ENCODE assay signal across 8 cellular contexts in the genomic region with DNA sequence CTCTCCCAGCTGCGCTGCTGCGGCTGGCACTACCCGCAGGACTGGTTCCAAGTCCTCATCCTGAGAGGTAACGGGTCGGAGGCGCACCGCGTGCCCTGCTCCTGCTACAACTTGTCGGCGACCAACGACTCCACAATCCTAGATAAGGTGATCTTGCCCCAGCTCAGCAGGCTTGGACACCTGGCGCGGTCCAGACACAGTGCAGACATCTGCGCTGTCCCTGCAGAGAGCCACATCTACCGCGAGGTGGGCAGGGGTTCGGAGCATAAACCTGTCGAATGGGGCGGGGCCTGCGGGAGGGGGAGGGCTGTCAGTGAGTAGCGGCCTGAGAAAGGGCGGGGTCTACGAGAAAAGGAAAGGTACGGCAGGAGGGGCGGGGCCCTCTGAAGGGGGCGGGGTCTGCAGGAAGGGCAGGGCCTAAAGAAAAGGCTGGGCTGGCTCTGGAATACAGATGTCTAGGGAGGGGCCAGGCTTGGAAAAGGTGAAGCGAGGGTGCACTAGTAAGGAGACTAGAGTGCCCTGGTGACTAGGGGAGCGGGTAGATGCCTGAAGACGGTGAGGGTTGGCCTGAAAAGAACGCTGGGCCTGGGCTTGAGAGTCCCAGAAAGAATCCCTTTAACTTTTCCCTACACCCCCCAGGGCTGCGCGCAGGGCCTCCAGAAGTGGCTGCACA. TPM values are rescaled to one million over a fixed set of nuclear protein-coding genes. Genes with fewer than 3 reads are reported as not detected.
DNase-seq lines count a peak whose midpoint lies in the region; ATAC-seq and TF ChIP-seq lines count a peak whose summit lies in the region.

No MANE protein-coding gene starts in this region.

- DNase-seq in activated CD4-positive, alpha-beta T cell treated with anti-CD3 and anti-CD28 coated beads, Interleukin-2, amount 10 ng/mL, durations not matched to agents 24 days and 14 days = peak; percentile 72
- no peak for DNase-seq in activated CD4-positive, alpha-beta T cell treated with anti-CD3 and anti-CD28 coated beads for 1 hour
- DNase-seq in activated CD8-positive, alpha-beta T cell treated with anti-CD3 and anti-CD28 coated beads, Interleukin-2, amount 10 ng/mL, durations not matched to agents 7 days and 5 days = no peak
- DNase-seq in left cardiac atrium (peak; percentile 83), prostate gland (ENCODE audit: low spot score) (peak; percentile 93), NCI-H1417 treated with DMSO at 0.1 percent for 48 hours (lab: John Stamatoyannopoulos, UW) (no peak)

- peak overlapping the region; percentile 72 to 81 for H3K27ac ChIP-seq in prostate gland

- 8% methylated on average over 32 of the region's 32 CpGs for WGBS in prostate gland

- no peaks in the 10 kb centered on the region for H3K27me3 ChIP-seq in prostate gland (replicated peaks; ENCODE audit: insufficient read depth)

- no peaks in the 10 kb centered on the region for H3K9me3 Mint-ChIP-seq in activated CD4-positive, alpha-beta T cell treated with anti-CD3 and anti-CD28 coated beads, Interleukin-2, amount 10 ng/mL, durations not matched to agents 24 days and 14 days
- H3K9me3 Mint-ChIP-seq in activated CD8-positive, alpha-beta T cell treated with anti-CD3 and anti-CD28 coated beads, Interleukin-2, amount 10 ng/mL, durations not matched to agents 7 days and 5 days (ENCODE audit: insufficient read depth) = no peaks in the 10 kb centered on the region

- POLR2A ChIA-PET in activated CD8-positive, alpha-beta T cell treated with anti-CD3 and anti-CD28 coated beads, Interleukin-2, amount 10 ng/mL, durations not matched to agents 7 days and 5 days (lab: Charles Lee) = no interaction called here

- CTCF ChIA-PET in activated CD8-positive, alpha-beta T cell treated with anti-CD3 and anti-CD28 coated beads, Interleukin-2, amount 10 ng/mL, durations not matched to agents 7 days and 5 days (lab: Charles Lee) = no interaction called here

- no peaks in the 10 kb centered on the region for H3K36me3 ChIP-seq in prostate gland

- peak overlapping the region; percentile 26 to 33 for H3K4me3 ChIP-seq in prostate gland

- H3K27ac Mint-ChIP-seq in activated CD4-positive, alpha-beta T cell treated with anti-CD3 and anti-CD28 coated beads, Interleukin-2, amount 10 ng/mL, durations not matched to agents 24 days and 14 days = no peak overlapping the region
- peak overlapping the region; percentile 46 for H3K27ac Mint-ChIP-seq in activated CD8-positive, alpha-beta T cell treated with anti-CD3 and anti-CD28 coated beads, Interleukin-2, amount 10 ng/mL, durations not matched to agents 7 days and 5 days

- peaks cover 40% of the 10 kb centered on the region for H3K4me1 Mint-ChIP-seq in activated CD4-positive, alpha-beta T cell treated with anti-CD3 and anti-CD28 coated beads, Interleukin-2, amount 10 ng/mL, durations not matched to agents 24 days and 14 days
- peaks cover 50% of the 10 kb centered on the region for H3K4me1 Mint-ChIP-seq in activated CD8-positive, alpha-beta T cell treated with anti-CD3 and anti-CD28 coated beads, Interleukin-2, amount 10 ng/mL, durations not matched to agents 7 days and 5 days (ENCODE audit: low read depth)

- H3K27me3 Mint-ChIP-seq in activated CD4-positive, alpha-beta T cell treated with anti-CD3 and anti-CD28 coated beads, Interleukin-2, amount 10 ng/mL, durations not matched to agents 24 days and 14 days = no peaks in the 10 kb centered on the region
- H3K27me3 Mint-ChIP-seq in activated CD8-positive, alpha-beta T cell treated with anti-CD3 and anti-CD28 coated beads, Interleukin-2, amount 10 ng/mL, durations not matched to agents 7 days and 5 days (ENCODE audit: low read depth) = no peaks in the 10 kb centered on the region

- intact Hi-C loops in activated CD4-positive, alpha-beta T cell treated with anti-CD3 and anti-CD28 coated beads, Interleukin-2, amount 10 ng/mL, durations not matched to agents 24 days and 14 days (cut with micrococcal nuclease) = no loop called here
- intact Hi-C loops in left cardiac atrium (cut with DNase I) = no loop called here
- intact Hi-C loops in prostate gland (cut with DNase I) = no loop called here

- H3K4me1 ChIP-seq in prostate gland (replicated peaks) = no peaks in the 10 kb centered on the region

- peak in 1 of 4 experiments; percentile 6 for TF ChIP-seq CTCF in prostate gland (IDR thresholded peaks at IDR 0.05)

- peak overlapping the region; percentile 28 for H3K4me3 Mint-ChIP-seq in activated CD4-positive, alpha-beta T cell treated with anti-CD3 and anti-CD28 coated beads, Interleukin-2, amount 10 ng/mL, durations not matched to agents 24 days and 14 days
- no peak overlapping the region for H3K4me3 Mint-ChIP-seq in activated CD8-positive, alpha-beta T cell treated with anti-CD3 and anti-CD28 coated beads, Interleukin-2, amount 10 ng/mL, durations not matched to agents 7 days and 5 days

- peaks cover 36% of the 10 kb centered on the region for H3K36me3 Mint-ChIP-seq in activated CD4-positive, alpha-beta T cell treated with anti-CD3 and anti-CD28 coated beads, Interleukin-2, amount 10 ng/mL, durations not matched to agents 24 days and 14 days (ENCODE audit: low read depth)
- H3K36me3 Mint-ChIP-seq in activated CD8-positive, alpha-beta T cell treated with anti-CD3 and anti-CD28 coated beads, Interleukin-2, amount 10 ng/mL, durations not matched to agents 7 days and 5 days (ENCODE audit: low read depth) = peaks cover 39% of the 10 kb centered on the region

- H3K9me3 ChIP-seq in prostate gland = no peaks in the 10 kb centered on the region

- no peak for ATAC-seq in activated CD8-positive, alpha-beta T cell treated with anti-CD3 and anti-CD28 coated beads, Interleukin-2, amount 10 ng/mL, durations not matched to agents 7 days and 5 days
- peak; percentile 52 to 78 for ATAC-seq in left cardiac atrium
- ATAC-seq in GM19455 (IDR thresholded peaks at IDR 0.05; ENCODE audit: unreplicated experiment) = no peak
- ATAC-seq in HG03135 (IDR thresholded peaks at IDR 0.05; ENCODE audit: unreplicated experiment) = no peak

- no peak for TF ChIP-seq POLR2A in prostate gland (IDR thresholded peaks at IDR 0.05)

RNA-seq across cellular contexts. Expression of a gene that starts 3.6 kb away (rescaled TPM):
- total RNA-seq in activated CD4-positive, alpha-beta T cell treated with anti-CD3 and anti-CD28 coated beads, Interleukin-2, amount 10 ng/mL, durations not matched to agents 24 days and 14 days = 131 and 134 TPM in 2 replicates
- 100 to 1,000 TPM; 162 to 176 TPM for total RNA-seq in activated CD8-positive, alpha-beta T cell treated with anti-CD3 and anti-CD28 coated beads, Interleukin-2, amount 10 ng/mL, durations not matched to agents 7 days and 5 days
- total RNA-seq in left cardiac atrium (10 to 100 TPM in 1 of 2 donors, 1 to 10 TPM in 1; 7.1 to 10.6 TPM), prostate gland (10 to 100 TPM in 1 of 2 donors, 1 to 10 TPM in 1; 9.5 to 21.4 TPM)

RNA-seq across cellular contexts. Expression of a gene that starts 13.8 kb away (rescaled TPM):
- total RNA-seq in activated CD4-positive, alpha-beta T cell treated with anti-CD3 and anti-CD28 coated beads, Interleukin-2, amount 10 ng/mL, durations not matched to agents 24 days and 14 days = 0.69 and 1.3 TPM in 2 replicates
- 1 to 10 TPM; 3.4 to 3.5 TPM for total RNA-seq in activated CD8-positive, alpha-beta T cell treated with anti-CD3 and anti-CD28 coated beads, Interleukin-2, amount 10 ng/mL, durations not matched to agents 7 days and 5 days
- 1 to 10 TPM; 1.1 to 2.0 TPM for total RNA-seq in left cardiac atrium
- total RNA-seq in prostate gland = 1 to 10 TPM in 1 of 2 donors, under 1 TPM in 1; 0.59 to 4.3 TPM

RNA-seq across cellular contexts. Expression of a gene that starts 23.4 kb away (rescaled TPM):
- not detected in 2 replicates for total RNA-seq in activated CD4-positive, alpha-beta T cell treated with anti-CD3 and anti-CD28 coated beads, Interleukin-2, amount 10 ng/mL, durations not matched to agents 24 days and 14 days
- total RNA-seq in activated CD8-positive, alpha-beta T cell treated with anti-CD3 and anti-CD28 coated beads, Interleukin-2, amount 10 ng/mL, durations not matched to agents 7 days and 5 days = not detected
- 10 to 100 TPM; 43.8 to 45.0 TPM for total RNA-seq in left cardiac atrium
- total RNA-seq in prostate gland = 10 to 100 TPM; 17.0 to 28.0 TPM

RNA-seq across cellular contexts. Expression of a gene that starts 24.9 kb away (rescaled TPM):
- not detected in 2 replicates for total RNA-seq in activated CD4-positive, alpha-beta T cell treated with anti-CD3 and anti-CD28 coated beads, Interleukin-2, amount 10 ng/mL, durations not matched to agents 24 days and 14 days
- not detected for total RNA-seq in activated CD8-positive, alpha-beta T cell treated with anti-CD3 and anti-CD28 coated beads, Interleukin-2, amount 10 ng/mL, durations not matched to agents 7 days and 5 days
- total RNA-seq in left cardiac atrium (not detected), prostate gland (10 to 100 TPM in 1 of 2 donors, 1 to 10 TPM in 1; 1.0 to 17.8 TPM)

RNA-seq across cellular contexts. Expression of a gene that starts 49.2 kb away (rescaled TPM):
- 0.24 TPM in 1 of 2 replicates, not detected in the other for total RNA-seq in activated CD4-positive, alpha-beta T cell treated with anti-CD3 and anti-CD28 coated beads, Interleukin-2, amount 10 ng/mL, durations not matched to agents 24 days and 14 days
- not detected for total RNA-seq in activated CD8-positive, alpha-beta T cell treated with anti-CD3 and anti-CD28 coated beads, Interleukin-2, amount 10 ng/mL, durations not matched to agents 7 days and 5 days
- total RNA-seq in left cardiac atrium (not detected), prostate gland (10 to 100 TPM in 1 of 2 donors, not detected in 1; 13.1 TPM)

Comparison
In these comparisons a context has a peak if more than half of its experiments do, and no peak if none do; other contexts are left out.
1. DNase-seq: peak in activated CD4-positive, alpha-beta T cell treated with anti-CD3 and anti-CD28 coated beads, Interleukin-2, amount 10 ng/mL, durations not matched to agents 24 days and 14 days (single experiment), left cardiac atrium (single experiment) and prostate gland (single experiment); none in activated CD4-positive, alpha-beta T cell treated with anti-CD3 and anti-CD28 coated beads for 1 hour (single experiment), activated CD8-positive, alpha-beta T cell treated with anti-CD3 and anti-CD28 coated beads, Interleukin-2, amount 10 ng/mL, durations not matched to agents 7 days and 5 days (single experiment) and NCI-H1417 treated with DMSO at 0.1 percent for 48 hours (single experiment).
2. ATAC-seq: peak in left cardiac atrium (2 of 2); none in activated CD8-positive, alpha-beta T cell treated with anti-CD3 and anti-CD28 coated beads, Interleukin-2, amount 10 ng/mL, durations not matched to agents 7 days and 5 days (single experiment), GM19455 (single experiment) and HG03135 (single experiment).
3. RNA of a gene that starts 23.4 kb away (total RNA-seq): 43.8 to 45.0 TPM in left cardiac atrium and 17.0 to 28.0 TPM in prostate gland; not detected in activated CD4-positive, alpha-beta T cell treated with anti-CD3 and anti-CD28 coated beads, Interleukin-2, amount 10 ng/mL, durations not matched to agents 24 days and 14 days and not detected in activated CD8-positive, alpha-beta T cell treated with anti-CD3 and anti-CD28 coated beads, Interleukin-2, amount 10 ng/mL, durations not matched to agents 7 days and 5 days; every median in the first group is over 10 times any median in the second.